Comparison of ENCODE assay signal across 8 cellular contexts in genomic region chr1:112369389-112370285, GRCh38. TPM values are rescaled to one million over a fixed set of nuclear protein-coding genes. Genes with fewer than 3 reads are reported as not detected.
DNase-seq lines count a peak whose midpoint lies in the region; ATAC-seq and TF ChIP-seq lines count a peak whose summit lies in the region.

No MANE protein-coding gene starts in this region.

- no peak overlapping the region for H3K4me3 Mint-ChIP-seq in natural killer cell
- H3K4me3 Mint-ChIP-seq in stimulated activated effector memory CD8-positive, alpha-beta T cell treated with anti-CD3 and anti-CD28 coated beads, Interleukin-12 subunit alpha, Interleukin-12 subunit beta, amount 100 ng/mL, for 72 hours = no peak overlapping the region

- H3K9me3 Mint-ChIP-seq in natural killer cell = no peaks in the 10 kb centered on the region
- H3K9me3 Mint-ChIP-seq in stimulated activated effector memory CD8-positive, alpha-beta T cell treated with anti-CD3 and anti-CD28 coated beads, Interleukin-12 subunit alpha, Interleukin-12 subunit beta, amount 100 ng/mL, for 72 hours = no peaks in the 10 kb centered on the region

- no peak overlapping the region for H3K27ac Mint-ChIP-seq in natural killer cell
- H3K27ac Mint-ChIP-seq in stimulated activated effector memory CD8-positive, alpha-beta T cell treated with anti-CD3 and anti-CD28 coated beads, Interleukin-12 subunit alpha, Interleukin-12 subunit beta, amount 100 ng/mL, for 72 hours = no peak overlapping the region

- no peaks in the 10 kb centered on the region for H3K36me3 Mint-ChIP-seq in natural killer cell
- no peaks in the 10 kb centered on the region for H3K36me3 Mint-ChIP-seq in stimulated activated effector memory CD8-positive, alpha-beta T cell treated with anti-CD3 and anti-CD28 coated beads, Interleukin-12 subunit alpha, Interleukin-12 subunit beta, amount 100 ng/mL, for 72 hours

- intact Hi-C loops in natural killer cell (cut with micrococcal nuclease) = no loop called here

- ATAC-seq in GM21515 (IDR thresholded peaks at IDR 0.05; ENCODE audit: unreplicated experiment) = peak; percentile 98
- peak; percentile 99 for ATAC-seq in esophagus mucosa
- peak; percentile 93 to 100 (median 100) for ATAC-seq in natural killer cell
- ATAC-seq in stimulated activated effector memory CD8-positive, alpha-beta T cell treated with anti-CD3 and anti-CD28 coated beads, Interleukin-12 subunit alpha, Interleukin-12 subunit beta, amount 100 ng/mL, for 72 hours = peak; percentile 98

- TF ChIP-seq CTCF in natural killer cell (IDR thresholded peaks at IDR 0.05) = peak; percentile 95

- peaks cover 4 to 5% of the 10 kb centered on the region in 2 donors for H3K4me1 Mint-ChIP-seq in natural killer cell
- no peaks in the 10 kb centered on the region for H3K4me1 Mint-ChIP-seq in stimulated activated effector memory CD8-positive, alpha-beta T cell treated with anti-CD3 and anti-CD28 coated beads, Interleukin-12 subunit alpha, Interleukin-12 subunit beta, amount 100 ng/mL, for 72 hours

- peaks cover 43 to 58% of the 10 kb centered on the region in 2 donors for H3K27me3 Mint-ChIP-seq in natural killer cell (ENCODE audit: low read depth in 2 of 2)

- peak; percentile 85 for DNase-seq in DMS114 treated with DMSO at 0.1 percent for 48 hours (lab: John Stamatoyannopoulos, UW; ENCODE audit: unreplicated experiment)
- peak; percentile 54 for DNase-seq in HuH-7.5 (ENCODE audit: low spot score)
- peak; percentile 90 for DNase-seq in OCI-M1 (lab: John Stamatoyannopoulos, UW)
- DNase-seq in activated T-cell treated with anti-CD3 and anti-CD28 coated beads for 4 hours = peak; percentile 79
- peak; percentile 76 for DNase-seq in natural killer cell
- DNase-seq in stimulated activated effector memory CD8-positive, alpha-beta T cell treated with anti-CD3 and anti-CD28 coated beads, Interleukin-12 subunit alpha, Interleukin-12 subunit beta, amount 100 ng/mL, for 72 hours (ENCODE audit: low spot score in 2 of 2) = peak; percentile 84 to 90

RNA-seq across cellular contexts. Expression of gene CTTNBP2NL, which starts 26.4 kb away (rescaled TPM):
- 35.1 TPM for total RNA-seq in esophagus mucosa
- total RNA-seq in natural killer cell = under 1 TPM; 0.07 to 0.94 (median 0.15) TPM

Comparison
In these comparisons a context has a peak if more than half of its experiments do, and no peak if none do; other contexts are left out.
1. Peak in every context shown above with its lines: DNase-seq and ATAC-seq.
2. RNA of gene CTTNBP2NL, which starts 26.4 kb away (total RNA-seq): 35.1 TPM in esophagus mucosa (single experiment); 0.07 to 0.94 TPM in natural killer cell; every median in the first group is over 10 times any median in the second.